Comparison of ENCODE assay signal across 10 cellular contexts in the genomic region with DNA sequence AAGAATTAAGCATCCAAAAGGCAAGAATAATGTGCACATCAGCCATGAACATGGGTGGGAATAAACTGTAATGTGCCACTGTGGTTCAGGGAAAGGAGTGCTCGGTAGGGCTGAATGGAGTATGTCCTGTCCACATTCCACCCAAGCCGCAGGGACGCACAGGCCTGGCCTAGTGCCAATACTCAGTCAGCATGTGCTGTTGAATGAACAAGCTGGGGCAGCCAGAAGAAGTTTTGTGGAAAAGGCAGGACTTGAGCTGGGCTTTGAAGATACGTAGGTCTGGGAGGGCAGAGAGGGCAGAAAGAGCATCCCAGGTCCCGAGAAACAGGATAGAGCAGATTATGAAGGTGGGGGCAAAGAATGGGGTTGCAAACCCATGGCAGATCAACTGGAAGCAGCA.
DNase-seq lines count a peak whose midpoint lies in the region; ATAC-seq, FAIRE-seq and TF ChIP-seq lines count a peak whose summit lies in the region.
"Had no signal": no experiment of that assay in that cellular context is flagged by ENCODE, and none has a peak within 500 bp of the region (broad histone marks: within the 10 kb centered on the region; RNA-seq: fewer than 3 reads in every experiment).

No MANE protein-coding gene starts in this region.

- intact Hi-C loops in Calu3 (cut with micrococcal nuclease; ENCODE audit: unreplicated experiment): no loop called here

- TF ChIP-seq CTCF in Calu3 (IDR thresholded peaks at IDR 0.05; ENCODE audit: unreplicated experiment) (no peak), nephron progenitor cell (IDR thresholded peaks at IDR 0.05) (no peak), D721Med (IDR thresholded peaks at IDR 0.05; ENCODE audit: insufficient read depth, missing control alignments) (no peak)

- H3K27ac Mint-ChIP-seq in Calu3 (ENCODE audit: unreplicated experiment) (peak overlapping the region; percentile 44), nephron progenitor cell (peak overlapping the region; percentile 46)

- no peaks in the 10 kb centered on the region for H3K27me3 Mint-ChIP-seq in Calu3 (ENCODE audit: unreplicated experiment)
- no peaks in the 10 kb centered on the region for H3K27me3 Mint-ChIP-seq in nephron progenitor cell (ENCODE audit: low read depth, poor library complexity)

- CTCF ChIA-PET in Calu3 (lab: Charles Lee): no interaction called here

- no TSS peak for BruUV-seq in Calu3 (replicated peaks; lab: Mats Ljungman, UMichigan)

- H3K9me3 Mint-ChIP-seq in Calu3 (ENCODE audit: low read depth, unreplicated experiment) (no peaks in the 10 kb centered on the region), nephron progenitor cell (peaks cover 9% of the 10 kb centered on the region)

- ATAC-seq in esophagus mucosa: peak; percentile 29

- H3K36me3 Mint-ChIP-seq in Calu3 (ENCODE audit: insufficient read depth, unreplicated experiment) (peaks cover 4% of the 10 kb centered on the region), nephron progenitor cell (ENCODE audit: low read depth) (no peaks in the 10 kb centered on the region)

- FAIRE-seq in D721Med (lab: Jason Lieb, UNC): no peak

- H3K4me3 Mint-ChIP-seq in Calu3 (ENCODE audit: low read depth, unreplicated experiment) (peak overlapping the region; percentile 13), nephron progenitor cell (no peak overlapping the region)

- H3K4me1 Mint-ChIP-seq in Calu3 (ENCODE audit: low read depth, unreplicated experiment) (peaks cover 38% of the 10 kb centered on the region), nephron progenitor cell (peaks cover 15% of the 10 kb centered on the region)

- DNase-seq in Calu3 (peak; percentile 72), NCI-H748 treated with DMSO at 0.1 percent for 48 hours (lab: John Stamatoyannopoulos, UW) (peak; percentile 6), nephron progenitor cell (no peak), Kasumi-1 (lab: John Stamatoyannopoulos, UW) (no peak), kidney glomerular epithelial cell (lab: John Stamatoyannopoulos, UW) (no peak), D721Med (ENCODE audit: insufficient read length, low spot score) (no peak), iPS-NIHi7 (ENCODE audit: extremely low spot score) (no peak)
- DNase-seq: activated CD8-positive, alpha-beta memory T cell treated with anti-CD3 and anti-CD28 coated beads for 24 hours; stimulated activated CD4-positive, alpha-beta T cell treated with anti-CD3 and anti-CD28 coated beads, Interleukin-4, amount 100 ng/mL, for 1 hour had no signal

Comparison
In these comparisons a context has a peak if more than half of its experiments do, and no peak if none do; other contexts are left out.
1. DNase-seq: peak in Calu3 (single experiment) and NCI-H748 treated with DMSO at 0.1 percent for 48 hours (single experiment); none in nephron progenitor cell (single experiment), Kasumi-1 (0 of 2), kidney glomerular epithelial cell (single experiment), D721Med (single experiment) and iPS-NIHi7 (single experiment).